21 cellular contexts compared by ENCODE assay signal in the genomic region with DNA sequence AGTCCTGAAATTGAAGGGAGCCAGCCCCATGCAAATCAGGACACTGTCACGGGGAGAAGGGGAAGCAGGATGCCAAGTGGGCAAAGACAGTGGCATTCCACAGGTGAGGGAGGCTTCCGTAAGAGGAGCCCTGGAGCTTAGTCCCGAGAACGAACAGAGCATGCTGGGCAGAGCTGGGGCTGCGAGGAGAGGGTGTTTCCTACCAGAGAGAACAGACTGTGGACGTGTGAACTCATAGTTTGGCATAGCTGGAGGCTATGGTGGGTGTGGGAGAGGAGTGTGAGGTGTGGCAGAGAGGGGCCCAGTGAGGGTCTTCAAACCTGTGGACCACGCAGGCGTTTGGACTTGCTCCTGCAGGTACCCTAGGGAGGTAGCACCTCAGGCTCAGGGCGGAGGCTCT.
DNase-seq lines count a peak whose midpoint lies in the region; ATAC-seq and TF ChIP-seq lines count a peak whose summit lies in the region.
"Had no signal": no experiment of that assay in that cellular context is flagged by ENCODE, and none has a peak within 500 bp of the region (broad histone marks: within the 10 kb centered on the region; RNA-seq: fewer than 3 reads in every experiment).

No MANE protein-coding gene starts in this region.

- TF ChIP-seq CTCF in left ventricle myocardium inferior (IDR thresholded peaks at IDR 0.05; ENCODE audit: borderline replicate concordance) (no peak), HEK293 (tag by site-specific recombination; IDR thresholded peaks at IDR 0.05) (no peak), prostate gland (IDR thresholded peaks at IDR 0.05) (no peak)

- WGBS in prostate gland, result 74% methylated on average over 9 of the region's 9 CpGs

- TF ChIP-seq POLR2A in prostate gland (IDR thresholded peaks at IDR 0.05), result no peak

- H3K4me1 ChIP-seq in left ventricle myocardium inferior (no peaks in the 10 kb centered on the region), HEK293 (ENCODE audit: control insufficient read depth, insufficient read depth, low read length) (peaks cover 7% of the 10 kb centered on the region; the same call in 1 of the 2 replicates), prostate gland (replicated peaks) (no peaks in the 10 kb centered on the region)
- H3K4me1 ChIP-seq: BLaER1, Caco-2 had no signal

- no peak overlapping the region for H3K4me3 ChIP-seq in left ventricle myocardium inferior
- no peak overlapping the region for H3K4me3 ChIP-seq in HEK293 (ENCODE audit: low read depth, low read length)
- H3K4me3 ChIP-seq in prostate gland, result no peak overlapping the region
- H3K4me3 ChIP-seq: BLaER1, GM23338 had no signal

- H3K9me3 ChIP-seq in left ventricle myocardium inferior (replicated peaks) (no peaks in the 10 kb centered on the region), HEK293 (ENCODE audit: control insufficient read depth, insufficient read depth, low read depth, low read length) (no peaks in the 10 kb centered on the region), prostate gland (no peaks in the 10 kb centered on the region)
- H3K9me3 ChIP-seq: BLaER1, Caco-2 had no signal

- no peaks in the 10 kb centered on the region for H3K4me1 Mint-ChIP-seq in stimulated activated memory B cell treated with anti-CD40 and anti-IgM and Interleukin-4, amounts not matched to agents 10 μg/mL and 1 μg/mL and 100 μg/mL, for 72 hours
- H3K4me1 Mint-ChIP-seq: B cell had no signal

- peak; percentile 40 for ATAC-seq in Right ventricle myocardium inferior
- ATAC-seq in left lobe of liver, result no peak
- ATAC-seq in stimulated activated memory B cell treated with anti-CD40 and anti-IgM and Interleukin-4, amounts not matched to agents 10 μg/mL and 1 μg/mL and 100 μg/mL, for 72 hours, result peak; percentile 44
- ATAC-seq in HG02623 (IDR thresholded peaks at IDR 0.05; ENCODE audit: unreplicated experiment), result no peak
- no peak for ATAC-seq in GM21576 (IDR thresholded peaks at IDR 0.05; ENCODE audit: unreplicated experiment)
- ATAC-seq: CD8-positive, alpha-beta T cell; GM23338; HCT116 had no signal

- no peak overlapping the region for H3K27ac ChIP-seq in left ventricle myocardium inferior (replicated peaks)
- H3K27ac ChIP-seq in HEK293 (ENCODE audit: extremely low read depth, low read depth, low read length), result no peak overlapping the region
- no peak overlapping the region for H3K27ac ChIP-seq in prostate gland
- H3K27ac ChIP-seq: 22Rv1, BLaER1, C4-2B had no signal

- H3K36me3 Mint-ChIP-seq in stimulated activated memory B cell treated with anti-CD40 and anti-IgM and Interleukin-4, amounts not matched to agents 10 μg/mL and 1 μg/mL and 100 μg/mL, for 72 hours, result no peaks in the 10 kb centered on the region
- H3K36me3 Mint-ChIP-seq: CD4-positive, CD25-positive, alpha-beta regulatory T cell; CD8-positive, alpha-beta T cell had no signal

- POLR2A ChIA-PET in HEK293 (lab: Yijun Ruan, JAX), result no interaction called here

- H3K36me3 ChIP-seq in left ventricle myocardium inferior (no peaks in the 10 kb centered on the region), HEK293 (ENCODE audit: control insufficient read depth in 2 of 2, insufficient read depth in 1 of 2, low read length in 2 of 2) (no peaks in the 10 kb centered on the region), prostate gland (no peaks in the 10 kb centered on the region)
- H3K36me3 ChIP-seq: BLaER1 had no signal

- H3K27me3 ChIP-seq in left ventricle myocardium inferior (ENCODE audit: low read depth) (no peaks in the 10 kb centered on the region), prostate gland (replicated peaks; ENCODE audit: insufficient read depth) (no peaks in the 10 kb centered on the region)
- H3K27me3 ChIP-seq: BLaER1 had no signal

- no peak overlapping the region for H3K27ac Mint-ChIP-seq in stimulated activated memory B cell treated with anti-CD40 and anti-IgM and Interleukin-4, amounts not matched to agents 10 μg/mL and 1 μg/mL and 100 μg/mL, for 72 hours
- H3K27ac Mint-ChIP-seq: B cell; CD4-positive, CD25-positive, alpha-beta regulatory T cell; CD8-positive, alpha-beta T cell; GM23338; H9; HFFc6 had no signal

- DNase-seq in Right ventricle myocardium inferior (ENCODE audit: missing footprints) (no peak), left ventricle myocardium inferior (no peak), left lobe of liver (ENCODE audit: low spot score) (peak; percentile 23), prostate gland (ENCODE audit: low spot score) (no peak)
- DNase-seq: Caco-2; CD4-positive, CD25-positive, alpha-beta regulatory T cell; CD8-positive, alpha-beta T cell; DMS153; DND-41; H9; HFFc6 had no signal

- no peaks in the 10 kb centered on the region for H3K9me3 Mint-ChIP-seq in stimulated activated memory B cell treated with anti-CD40 and anti-IgM and Interleukin-4, amounts not matched to agents 10 μg/mL and 1 μg/mL and 100 μg/mL, for 72 hours
- H3K9me3 Mint-ChIP-seq: CD8-positive, alpha-beta T cell; GM23338; H9; HFFc6 had no signal

- CTCF ChIA-PET in HEK293 (lab: Yijun Ruan, JAX), result no interaction called here

- intact Hi-C loops in Right ventricle myocardium inferior (cut with DNase I) (no loop called here), left ventricle myocardium inferior (cut with micrococcal nuclease) (no loop called here), prostate gland (cut with DNase I) (no loop called here)

- H3K27me3 Mint-ChIP-seq in stimulated activated memory B cell treated with anti-CD40 and anti-IgM and Interleukin-4, amounts not matched to agents 10 μg/mL and 1 μg/mL and 100 μg/mL, for 72 hours, result peaks cover 46% of the 10 kb centered on the region

- no peak overlapping the region for H3K4me3 Mint-ChIP-seq in stimulated activated memory B cell treated with anti-CD40 and anti-IgM and Interleukin-4, amounts not matched to agents 10 μg/mL and 1 μg/mL and 100 μg/mL, for 72 hours
- H3K4me3 Mint-ChIP-seq: B cell; CD4-positive, CD25-positive, alpha-beta regulatory T cell; CD8-positive, alpha-beta T cell; GM23338; H9; HFFc6 had no signal

TF ChIP-seq in HEK293, 187 proteins besides CTCF, POLR2A, EP300 and RAD21:
- peak; percentile 37 for TF ChIP-seq SCRT2 (tag by site-specific recombination; IDR thresholded peaks at IDR 0.05)
- TF ChIP-seq, protein P1, sequence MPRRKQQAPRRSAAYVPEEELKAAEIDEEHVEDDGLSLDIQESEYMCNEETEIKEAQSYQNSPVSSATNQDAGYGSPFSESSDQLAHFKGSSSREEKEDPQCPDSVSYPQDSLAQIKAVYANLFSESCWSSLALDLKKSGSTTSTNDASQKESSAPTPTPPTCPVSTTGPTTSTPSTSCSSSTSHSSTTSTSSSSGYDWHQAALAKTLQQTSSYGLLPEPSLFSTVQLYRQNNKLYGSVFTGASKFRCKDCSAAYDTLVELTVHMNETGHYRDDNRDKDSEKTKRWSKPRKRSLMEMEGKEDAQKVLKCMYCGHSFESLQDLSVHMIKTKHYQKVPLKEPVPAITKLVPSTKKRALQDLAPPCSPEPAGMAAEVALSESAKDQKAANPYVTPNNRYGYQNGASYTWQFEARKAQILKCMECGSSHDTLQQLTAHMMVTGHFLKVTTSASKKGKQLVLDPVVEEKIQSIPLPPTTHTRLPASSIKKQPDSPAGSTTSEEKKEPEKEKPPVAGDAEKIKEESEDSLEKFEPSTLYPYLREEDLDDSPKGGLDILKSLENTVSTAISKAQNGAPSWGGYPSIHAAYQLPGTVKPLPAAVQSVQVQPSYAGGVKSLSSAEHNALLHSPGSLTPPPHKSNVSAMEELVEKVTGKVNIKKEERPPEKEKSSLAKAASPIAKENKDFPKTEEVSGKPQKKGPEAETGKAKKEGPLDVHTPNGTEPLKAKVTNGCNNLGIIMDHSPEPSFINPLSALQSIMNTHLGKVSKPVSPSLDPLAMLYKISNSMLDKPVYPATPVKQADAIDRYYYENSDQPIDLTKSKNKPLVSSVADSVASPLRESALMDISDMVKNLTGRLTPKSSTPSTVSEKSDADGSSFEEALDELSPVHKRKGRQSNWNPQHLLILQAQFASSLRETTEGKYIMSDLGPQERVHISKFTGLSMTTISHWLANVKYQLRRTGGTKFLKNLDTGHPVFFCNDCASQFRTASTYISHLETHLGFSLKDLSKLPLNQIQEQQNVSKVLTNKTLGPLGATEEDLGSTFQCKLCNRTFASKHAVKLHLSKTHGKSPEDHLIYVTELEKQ (tag by site-specific recombination; IDR thresholded peaks at IDR 0.05; ENCODE audit: borderline replicate concordance), result no peak

Comparison
In these comparisons a context has a peak if more than half of its experiments do, and no peak if none do; other contexts are left out.
1. ATAC-seq: peak in Right ventricle myocardium inferior (single experiment) and stimulated activated memory B cell treated with anti-CD40 and anti-IgM and Interleukin-4, amounts not matched to agents 10 μg/mL and 1 μg/mL and 100 μg/mL, for 72 hours (single experiment); none in left lobe of liver (single experiment), HG02623 (single experiment) and GM21576 (single experiment).